ENCODE assay signal across 1 cellular context in the genomic region with DNA sequence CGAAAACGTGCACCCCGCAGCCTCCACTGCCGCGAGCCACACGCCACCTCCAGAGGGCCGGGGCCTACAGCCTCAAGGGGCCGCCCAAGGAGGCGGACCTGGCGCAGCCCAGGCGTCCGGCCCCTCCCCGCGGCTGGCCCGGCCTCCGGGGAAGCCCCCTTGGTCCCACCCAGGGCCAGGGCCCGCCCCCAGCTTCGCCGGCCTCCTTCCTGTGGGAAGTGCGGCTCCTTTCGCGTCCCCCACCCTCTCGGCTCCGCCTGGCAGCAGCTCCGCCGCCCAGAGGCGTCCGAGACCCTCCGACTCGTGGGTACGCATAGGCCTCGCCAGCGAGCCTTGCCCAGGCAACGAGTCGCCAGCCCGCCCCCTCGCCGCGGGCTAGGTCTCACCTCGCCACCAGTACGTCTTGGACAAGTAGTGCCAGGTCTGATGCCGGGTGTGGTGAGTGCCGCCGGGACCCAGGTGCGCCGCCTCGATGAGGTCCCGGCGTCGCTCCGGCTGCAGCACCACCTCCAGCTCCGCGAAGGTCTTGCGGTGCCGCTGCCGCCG.
TF ChIP-seq lines count a peak whose summit lies in the region.

No MANE protein-coding gene starts in this region.

TF ChIP-seq in WTC11, 78 proteins besides CTCF, POLR2A, EP300 and RAD21 (continued from another document):
- TF ChIP-seq SMAD3 (CRISPR knock-in tag; IDR thresholded peaks at IDR 0.05; ENCODE audit: borderline replicate concordance) (no peak), NR3C1 (CRISPR knock-in tag; conservative IDR thresholded peaks at IDR 0.05; ENCODE audit: low read depth) (no peak), JUN (CRISPR knock-in tag; IDR thresholded peaks at IDR 0.05) (no peak), KAT7 (CRISPR knock-in tag; IDR thresholded peaks at IDR 0.05; ENCODE audit: borderline replicate concordance) (no peak), SP1 (CRISPR knock-in tag; conservative IDR thresholded peaks at IDR 0.05) (peak; percentile 71; the same call in 1 of the 2 replicates), ZNF219 (CRISPR knock-in tag; IDR thresholded peaks at IDR 0.05; ENCODE audit: borderline replicate concordance) (no peak), ZNF263 (CRISPR knock-in tag; IDR thresholded peaks at IDR 0.05; ENCODE audit: low read depth) (no peak), SMAD4 (CRISPR knock-in tag; IDR thresholded peaks at IDR 0.05) (no peak), FOXP1 (CRISPR knock-in tag; IDR thresholded peaks at IDR 0.05; ENCODE audit: borderline replicate concordance) (peak; percentile 29), NFE2L1 (CRISPR knock-in tag; IDR thresholded peaks at IDR 0.05) (no peak), MYBL2 (CRISPR knock-in tag; IDR thresholded peaks at IDR 0.05) (0 out of 2 replicates have a peak, but pooled peaks have one; percentile 12), TCF7 (CRISPR knock-in tag; IDR thresholded peaks at IDR 0.05; ENCODE audit: low read depth) (0 out of 2 replicates have a peak, but pooled peaks have one; percentile 69), ZNF138 (CRISPR knock-in tag; conservative IDR thresholded peaks at IDR 0.05) (no peak), ZNF396 (CRISPR knock-in tag; IDR thresholded peaks at IDR 0.05; ENCODE audit: borderline replicate concordance) (no peak)
- TF ChIP-seq, protein P1, sequence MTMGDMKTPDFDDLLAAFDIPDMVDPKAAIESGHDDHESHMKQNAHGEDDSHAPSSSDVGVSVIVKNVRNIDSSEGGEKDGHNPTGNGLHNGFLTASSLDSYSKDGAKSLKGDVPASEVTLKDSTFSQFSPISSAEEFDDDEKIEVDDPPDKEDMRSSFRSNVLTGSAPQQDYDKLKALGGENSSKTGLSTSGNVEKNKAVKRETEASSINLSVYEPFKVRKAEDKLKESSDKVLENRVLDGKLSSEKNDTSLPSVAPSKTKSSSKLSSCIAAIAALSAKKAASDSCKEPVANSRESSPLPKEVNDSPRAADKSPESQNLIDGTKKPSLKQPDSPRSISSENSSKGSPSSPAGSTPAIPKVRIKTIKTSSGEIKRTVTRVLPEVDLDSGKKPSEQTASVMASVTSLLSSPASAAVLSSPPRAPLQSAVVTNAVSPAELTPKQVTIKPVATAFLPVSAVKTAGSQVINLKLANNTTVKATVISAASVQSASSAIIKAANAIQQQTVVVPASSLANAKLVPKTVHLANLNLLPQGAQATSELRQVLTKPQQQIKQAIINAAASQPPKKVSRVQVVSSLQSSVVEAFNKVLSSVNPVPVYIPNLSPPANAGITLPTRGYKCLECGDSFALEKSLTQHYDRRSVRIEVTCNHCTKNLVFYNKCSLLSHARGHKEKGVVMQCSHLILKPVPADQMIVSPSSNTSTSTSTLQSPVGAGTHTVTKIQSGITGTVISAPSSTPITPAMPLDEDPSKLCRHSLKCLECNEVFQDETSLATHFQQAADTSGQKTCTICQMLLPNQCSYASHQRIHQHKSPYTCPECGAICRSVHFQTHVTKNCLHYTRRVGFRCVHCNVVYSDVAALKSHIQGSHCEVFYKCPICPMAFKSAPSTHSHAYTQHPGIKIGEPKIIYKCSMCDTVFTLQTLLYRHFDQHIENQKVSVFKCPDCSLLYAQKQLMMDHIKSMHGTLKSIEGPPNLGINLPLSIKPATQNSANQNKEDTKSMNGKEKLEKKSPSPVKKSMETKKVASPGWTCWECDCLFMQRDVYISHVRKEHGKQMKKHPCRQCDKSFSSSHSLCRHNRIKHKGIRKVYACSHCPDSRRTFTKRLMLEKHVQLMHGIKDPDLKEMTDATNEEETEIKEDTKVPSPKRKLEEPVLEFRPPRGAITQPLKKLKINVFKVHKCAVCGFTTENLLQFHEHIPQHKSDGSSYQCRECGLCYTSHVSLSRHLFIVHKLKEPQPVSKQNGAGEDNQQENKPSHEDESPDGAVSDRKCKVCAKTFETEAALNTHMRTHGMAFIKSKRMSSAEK (CRISPR knock-in tag; IDR thresholded peaks at IDR 0.05; ENCODE audit: borderline replicate concordance) = no peak
- TF ChIP-seq, protein P2, sequence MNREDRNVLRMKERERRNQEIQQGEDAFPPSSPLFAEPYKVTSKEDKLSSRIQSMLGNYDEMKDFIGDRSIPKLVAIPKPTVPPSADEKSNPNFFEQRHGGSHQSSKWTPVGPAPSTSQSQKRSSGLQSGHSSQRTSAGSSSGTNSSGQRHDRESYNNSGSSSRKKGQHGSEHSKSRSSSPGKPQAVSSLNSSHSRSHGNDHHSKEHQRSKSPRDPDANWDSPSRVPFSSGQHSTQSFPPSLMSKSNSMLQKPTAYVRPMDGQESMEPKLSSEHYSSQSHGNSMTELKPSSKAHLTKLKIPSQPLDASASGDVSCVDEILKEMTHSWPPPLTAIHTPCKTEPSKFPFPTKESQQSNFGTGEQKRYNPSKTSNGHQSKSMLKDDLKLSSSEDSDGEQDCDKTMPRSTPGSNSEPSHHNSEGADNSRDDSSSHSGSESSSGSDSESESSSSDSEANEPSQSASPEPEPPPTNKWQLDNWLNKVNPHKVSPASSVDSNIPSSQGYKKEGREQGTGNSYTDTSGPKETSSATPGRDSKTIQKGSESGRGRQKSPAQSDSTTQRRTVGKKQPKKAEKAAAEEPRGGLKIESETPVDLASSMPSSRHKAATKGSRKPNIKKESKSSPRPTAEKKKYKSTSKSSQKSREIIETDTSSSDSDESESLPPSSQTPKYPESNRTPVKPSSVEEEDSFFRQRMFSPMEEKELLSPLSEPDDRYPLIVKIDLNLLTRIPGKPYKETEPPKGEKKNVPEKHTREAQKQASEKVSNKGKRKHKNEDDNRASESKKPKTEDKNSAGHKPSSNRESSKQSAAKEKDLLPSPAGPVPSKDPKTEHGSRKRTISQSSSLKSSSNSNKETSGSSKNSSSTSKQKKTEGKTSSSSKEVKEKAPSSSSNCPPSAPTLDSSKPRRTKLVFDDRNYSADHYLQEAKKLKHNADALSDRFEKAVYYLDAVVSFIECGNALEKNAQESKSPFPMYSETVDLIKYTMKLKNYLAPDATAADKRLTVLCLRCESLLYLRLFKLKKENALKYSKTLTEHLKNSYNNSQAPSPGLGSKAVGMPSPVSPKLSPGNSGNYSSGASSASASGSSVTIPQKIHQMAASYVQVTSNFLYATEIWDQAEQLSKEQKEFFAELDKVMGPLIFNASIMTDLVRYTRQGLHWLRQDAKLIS (CRISPR knock-in tag; IDR thresholded peaks at IDR 0.05; ENCODE audit: borderline replicate concordance) = no peak
- TF ChIP-seq, protein P3, sequence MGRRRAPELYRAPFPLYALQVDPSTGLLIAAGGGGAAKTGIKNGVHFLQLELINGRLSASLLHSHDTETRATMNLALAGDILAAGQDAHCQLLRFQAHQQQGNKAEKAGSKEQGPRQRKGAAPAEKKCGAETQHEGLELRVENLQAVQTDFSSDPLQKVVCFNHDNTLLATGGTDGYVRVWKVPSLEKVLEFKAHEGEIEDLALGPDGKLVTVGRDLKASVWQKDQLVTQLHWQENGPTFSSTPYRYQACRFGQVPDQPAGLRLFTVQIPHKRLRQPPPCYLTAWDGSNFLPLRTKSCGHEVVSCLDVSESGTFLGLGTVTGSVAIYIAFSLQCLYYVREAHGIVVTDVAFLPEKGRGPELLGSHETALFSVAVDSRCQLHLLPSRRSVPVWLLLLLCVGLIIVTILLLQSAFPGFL (CRISPR knock-in tag; IDR thresholded peaks at IDR 0.05; ENCODE audit: borderline replicate concordance) = no peak
- TF ChIP-seq, protein P4, sequence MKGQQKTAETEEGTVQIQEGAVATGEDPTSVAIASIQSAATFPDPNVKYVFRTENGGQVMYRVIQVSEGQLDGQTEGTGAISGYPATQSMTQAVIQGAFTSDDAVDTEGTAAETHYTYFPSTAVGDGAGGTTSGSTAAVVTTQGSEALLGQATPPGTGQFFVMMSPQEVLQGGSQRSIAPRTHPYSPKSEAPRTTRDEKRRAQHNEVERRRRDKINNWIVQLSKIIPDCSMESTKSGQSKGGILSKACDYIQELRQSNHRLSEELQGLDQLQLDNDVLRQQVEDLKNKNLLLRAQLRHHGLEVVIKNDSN (CRISPR knock-in tag; IDR thresholded peaks at IDR 0.05) = peak; percentile 20; the same call in 1 of the 2 replicates
